Comparison of ENCODE assay signal across 8 cellular contexts in the genomic region with DNA sequence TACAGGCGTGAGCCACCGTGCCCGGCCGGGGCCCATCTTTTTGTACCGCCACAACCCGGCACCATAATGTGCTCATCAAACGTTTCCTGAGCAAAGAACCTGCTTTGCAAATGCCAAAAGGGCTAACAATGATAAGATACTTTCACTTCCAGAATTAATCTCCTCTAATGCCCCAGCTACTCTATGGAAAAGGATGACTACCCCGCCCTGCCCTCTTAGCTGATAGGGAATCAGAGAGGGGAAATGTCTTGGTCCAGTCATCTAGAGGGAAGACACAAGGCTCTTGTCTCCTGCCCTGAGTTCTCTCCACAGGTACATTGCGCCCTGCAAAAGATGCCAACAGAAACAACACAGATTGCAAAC. TPM values are rescaled to one million over a fixed set of nuclear protein-coding genes. Genes with fewer than 3 reads are reported as not detected.
DNase-seq lines count a peak whose midpoint lies in the region; ATAC-seq and TF ChIP-seq lines count a peak whose summit lies in the region.

No MANE protein-coding gene starts in this region.

- no peaks in the 10 kb centered on the region for H3K9me3 Mint-ChIP-seq in WTC11

- H3K4me1 Mint-ChIP-seq in WTC11 = 0 out of 2 replicates have a peak, but pooled peaks cover 2% of the 10 kb centered on the region

- peak overlapping the region; percentile 78; the same call in 1 of the 2 replicates for H3K9ac ChIP-seq in iPS-20b (ENCODE audit: low read depth, low read length)

- H3K4me3 ChIP-seq in iPS-20b (ENCODE audit: low read length) = peak overlapping the region; percentile 91

- POLR2A ChIA-PET in WTC11 (lab: Charles Lee) = no interaction called here

- peak overlapping the region; percentile 92 for H3K4me3 Mint-ChIP-seq in WTC11

- ATAC-seq in WTC11 = peak; percentile 5

- no peaks in the 10 kb centered on the region for H3K36me3 ChIP-seq in iPS-20b (ENCODE audit: insufficient read depth, low read depth, low read length)

- DNase-seq in activated CD4-positive, alpha-beta T cell treated with anti-CD3 and anti-CD28 coated beads for 48 hours = peak; percentile 28
- no peak for DNase-seq in activated CD4-positive, alpha-beta T cell treated with anti-CD3 and anti-CD28 coated beads for 1 hour
- DNase-seq in WTC11 (ENCODE audit: low spot score) = no peak
- DNase-seq in substantia nigra (lab: John Stamatoyannopoulos, UW) = no peak
- DNase-seq in NCI-H2029 (lab: John Stamatoyannopoulos, UW) = no peak
- DNase-seq in HCEC 1CT = no peak
- no peak for DNase-seq in AG20443 (ENCODE audit: low spot score)

- H3K27me3 Mint-ChIP-seq in WTC11 (ENCODE audit: low read depth) = no peaks in the 10 kb centered on the region

- peak overlapping the region; percentile 96; the same call in 1 of the 2 replicates for H3K27ac Mint-ChIP-seq in WTC11

- H3K27ac ChIP-seq in iPS-20b (ENCODE audit: low read length) = no peak overlapping the region
- peak overlapping the region; percentile 30 for H3K27ac ChIP-seq in substantia nigra (ENCODE audit: low read depth, low read length, poor library complexity, severe bottlenecking)

- no peaks in the 10 kb centered on the region for H3K4me1 ChIP-seq in iPS-20b (ENCODE audit: insufficient read depth, low read length)

- H3K9me3 ChIP-seq in iPS-20b (ENCODE audit: insufficient read depth, low read depth, low read length) = no peaks in the 10 kb centered on the region

- CTCF ChIA-PET in WTC11 (lab: Charles Lee) = no interaction called here

- no peaks in the 10 kb centered on the region; the same call in 1 of the 2 replicates for H3K36me3 Mint-ChIP-seq in WTC11

- TF ChIP-seq CTCF in WTC11 (IDR thresholded peaks at IDR 0.05) = no peak

- H3K27me3 ChIP-seq in iPS-20b (ENCODE audit: insufficient read depth, low read length) = no peaks in the 10 kb centered on the region

TF ChIP-seq in WTC11, 78 proteins besides CTCF, POLR2A, EP300 and RAD21:
- TF ChIP-seq GRHL2 (CRISPR knock-in tag; IDR thresholded peaks at IDR 0.05; ENCODE audit: insufficient replicate concordance, severe bottlenecking) = no peak
- TF ChIP-seq EMX1 (CRISPR knock-in tag; IDR thresholded peaks at IDR 0.05) = no peak
- TF ChIP-seq, protein P1, sequence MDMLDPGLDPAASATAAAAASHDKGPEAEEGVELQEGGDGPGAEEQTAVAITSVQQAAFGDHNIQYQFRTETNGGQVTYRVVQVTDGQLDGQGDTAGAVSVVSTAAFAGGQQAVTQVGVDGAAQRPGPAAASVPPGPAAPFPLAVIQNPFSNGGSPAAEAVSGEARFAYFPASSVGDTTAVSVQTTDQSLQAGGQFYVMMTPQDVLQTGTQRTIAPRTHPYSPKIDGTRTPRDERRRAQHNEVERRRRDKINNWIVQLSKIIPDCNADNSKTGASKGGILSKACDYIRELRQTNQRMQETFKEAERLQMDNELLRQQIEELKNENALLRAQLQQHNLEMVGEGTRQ (CRISPR knock-in tag; IDR thresholded peaks at IDR 0.05) = 0 out of 2 replicates have a peak, but pooled peaks have one; percentile 3
- TF ChIP-seq, protein P2, sequence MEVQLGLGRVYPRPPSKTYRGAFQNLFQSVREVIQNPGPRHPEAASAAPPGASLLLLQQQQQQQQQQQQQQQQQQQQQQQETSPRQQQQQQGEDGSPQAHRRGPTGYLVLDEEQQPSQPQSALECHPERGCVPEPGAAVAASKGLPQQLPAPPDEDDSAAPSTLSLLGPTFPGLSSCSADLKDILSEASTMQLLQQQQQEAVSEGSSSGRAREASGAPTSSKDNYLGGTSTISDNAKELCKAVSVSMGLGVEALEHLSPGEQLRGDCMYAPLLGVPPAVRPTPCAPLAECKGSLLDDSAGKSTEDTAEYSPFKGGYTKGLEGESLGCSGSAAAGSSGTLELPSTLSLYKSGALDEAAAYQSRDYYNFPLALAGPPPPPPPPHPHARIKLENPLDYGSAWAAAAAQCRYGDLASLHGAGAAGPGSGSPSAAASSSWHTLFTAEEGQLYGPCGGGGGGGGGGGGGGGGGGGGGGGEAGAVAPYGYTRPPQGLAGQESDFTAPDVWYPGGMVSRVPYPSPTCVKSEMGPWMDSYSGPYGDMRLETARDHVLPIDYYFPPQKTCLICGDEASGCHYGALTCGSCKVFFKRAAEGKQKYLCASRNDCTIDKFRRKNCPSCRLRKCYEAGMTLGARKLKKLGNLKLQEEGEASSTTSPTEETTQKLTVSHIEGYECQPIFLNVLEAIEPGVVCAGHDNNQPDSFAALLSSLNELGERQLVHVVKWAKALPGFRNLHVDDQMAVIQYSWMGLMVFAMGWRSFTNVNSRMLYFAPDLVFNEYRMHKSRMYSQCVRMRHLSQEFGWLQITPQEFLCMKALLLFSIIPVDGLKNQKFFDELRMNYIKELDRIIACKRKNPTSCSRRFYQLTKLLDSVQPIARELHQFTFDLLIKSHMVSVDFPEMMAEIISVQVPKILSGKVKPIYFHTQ (CRISPR knock-in tag; IDR thresholded peaks at IDR 0.05) = no peak
- TF ChIP-seq JUN (CRISPR knock-in tag; IDR thresholded peaks at IDR 0.05) = no peak
- TF ChIP-seq NFATC4 (CRISPR knock-in tag; IDR thresholded peaks at IDR 0.05) = no peak

RNA-seq across cellular contexts. Expression of gene TTLL1, which starts 0.6 kb away (rescaled TPM):
- 5.5 to 9.6 TPM (median 8.4 TPM) in 3 replicates for total RNA-seq in WTC11 (2021)

RNA-seq across cellular contexts. Expression of gene BIK, which starts 22.0 kb away (rescaled TPM):
- 3.0 to 3.9 TPM (median 3.2 TPM) in 3 replicates for total RNA-seq in WTC11 (2021)

RNA-seq across cellular contexts. Expression of gene MCAT, which starts 54.6 kb away (rescaled TPM):
- 16.2 to 18.5 TPM (median 16.6 TPM) in 3 replicates for total RNA-seq in WTC11 (2021)
